In the genomic region with DNA sequence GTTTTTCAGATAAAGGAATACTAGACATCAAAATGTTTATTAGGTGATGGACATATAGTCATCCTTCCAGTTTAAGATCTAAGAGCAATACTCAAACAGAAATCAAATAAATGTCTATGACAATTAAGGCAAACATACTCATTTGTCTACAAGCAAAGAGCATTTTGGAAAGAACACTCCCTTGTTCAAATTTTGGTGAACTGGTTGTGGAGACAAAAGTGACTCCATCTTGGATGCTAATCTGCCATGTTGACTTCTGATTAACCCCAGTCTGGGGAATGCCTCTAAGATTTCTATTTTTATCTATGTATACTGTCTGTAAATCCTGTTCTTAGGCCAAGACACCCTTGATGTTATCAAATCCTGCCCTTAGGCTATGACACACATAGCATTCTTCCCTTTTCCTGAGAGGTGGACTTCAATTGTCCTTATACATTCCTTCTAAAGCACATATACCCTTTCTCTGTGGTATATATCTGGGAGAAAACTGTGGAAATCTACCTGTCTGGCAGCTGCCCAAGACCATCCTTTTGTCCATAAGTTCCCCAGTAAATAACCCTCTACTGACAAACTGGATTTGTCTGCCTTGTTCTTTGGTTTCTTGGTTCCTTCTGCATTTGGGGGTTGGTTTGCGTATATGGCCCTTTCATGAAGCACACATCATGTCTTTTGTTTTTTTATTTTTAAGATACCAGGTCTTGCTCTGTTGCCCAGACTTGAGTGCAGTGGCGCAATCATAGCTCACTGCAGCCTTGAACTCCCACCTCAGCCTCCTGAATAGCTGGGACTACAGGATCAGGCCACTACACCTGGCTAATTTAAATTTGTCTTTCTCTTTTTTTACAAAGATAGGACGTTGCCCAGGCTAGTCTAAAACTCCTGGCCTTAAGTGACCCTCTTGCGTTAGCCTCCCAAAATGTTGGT, we compare ENCODE assay signal across 14 cellular contexts. TPM values are rescaled to one million over a fixed set of nuclear protein-coding genes. Genes with fewer than 3 reads are reported as not detected.
DNase-seq lines count a peak whose midpoint lies in the region; ATAC-seq, FAIRE-seq and TF ChIP-seq lines count a peak whose summit lies in the region.
"Had no signal": no experiment of that assay in that cellular context is flagged by ENCODE, and none has a peak within 500 bp of the region (broad histone marks: within the 10 kb centered on the region; RNA-seq: fewer than 3 reads in every experiment).

No MANE protein-coding gene starts in this region.

- no peak for TF ChIP-seq CTCF in HepG2 (CRISPR knock-in tag; IDR thresholded peaks at IDR 0.05)
- no peak for TF ChIP-seq CTCF in right lobe of liver (IDR thresholded peaks at IDR 0.05)
- no peak for TF ChIP-seq CTCF in epithelial cell of esophagus (IDR thresholded peaks at IDR 0.05; ENCODE audit: insufficient read depth, low read depth, low read length, missing control alignments)

- H3K4me1 ChIP-seq in HepG2 (ENCODE audit: insufficient read depth, low read length) (peaks cover 62% of the 10 kb centered on the region), right lobe of liver (no peaks in the 10 kb centered on the region)

- in situ Hi-C loops in HepG2 (cut with HindIII; ENCODE audit: extremely low pct_ligation_motif_present, low pct_unique_long_range_greater_than_20kb) = loop anchor here (5.0 kb wide), 1 partner anchor 291 kb away; no protein-coding TSS in a partner anchor

- TF ChIP-seq RAD21 in HepG2 (CRISPR knock-in tag; IDR thresholded peaks at IDR 0.05) = no peak

- H3K27ac ChIP-seq in HepG2 (ENCODE audit: extremely low read length, insufficient read depth, low read length) (no peak overlapping the region), right lobe of liver (no peak overlapping the region)
- H3K27ac ChIP-seq: C4-2B had no signal

- WGBS in HepG2 (ENCODE audit: low lambda C conversion rate) = 67% methylated on average over 4 of the region's 4 CpGs
- 69% methylated on average over 4 of the region's 4 CpGs for WGBS in right lobe of liver (ENCODE audit: insufficient coverage, low coverage, low lambda C conversion rate, missing lambda C conversion rate)

- TF ChIP-seq POLR2A in HepG2 (IDR thresholded peaks at IDR 0.05; ENCODE audit: insufficient read depth in 1 of 2, low read depth in 2 of 2, low read length in 2 of 2) (no peak), right lobe of liver (IDR thresholded peaks at IDR 0.05) (no peak)

- intact Hi-C loops in HepG2 (cut with micrococcal nuclease; ENCODE audit: unreplicated experiment) = no loop called here
- intact Hi-C loops in right lobe of liver (cut with DNase I) = loop anchor here (10.0 kb wide), 1 partner anchor 293 kb away; no protein-coding TSS in a partner anchor

- H2AFZ ChIP-seq in HepG2 (ENCODE audit: low read length) = no peak overlapping the region

- peaks cover 0 to 3% of the 10 kb centered on the region in 2 experiments; a peak in 1 of 5 replicates for H3K27me3 ChIP-seq in HepG2 (ENCODE audit: control insufficient read depth in 1 of 2, insufficient read depth in 2 of 2, low read length in 2 of 2)
- H3K27me3 ChIP-seq in right lobe of liver = no peaks in the 10 kb centered on the region

- H3K36me3 ChIP-seq in HepG2 (replicated peaks in 1 of 2; ENCODE audit: control insufficient read depth in 1 of 2, insufficient read depth in 2 of 2, low read length in 2 of 2) = no peaks in the 10 kb centered on the region
- H3K36me3 ChIP-seq in right lobe of liver = no peaks in the 10 kb centered on the region

- DNase-seq in HepG2 (ENCODE audit: low spot score) (no peak), right lobe of liver (no peak), M059J (ENCODE audit: low read depth) (peak; percentile 49), epithelial cell of esophagus (ENCODE audit: low read depth) (peak; percentile 10), C1 segment of cervical spinal cord (lab: John Stamatoyannopoulos, UW) (no peak)
- no peak for DNase-seq in activated CD4-positive, alpha-beta T cell treated with anti-CD3 and anti-CD28 coated beads, Interleukin-2, amount 50 U/mL, for 1 hour
- DNase-seq: CD4-positive, alpha-beta memory T cell; COR-L47; DND-41 had no signal

- CTCF ChIA-PET in HepG2 (lab: Yijun Ruan, JAX; ENCODE audit: low intra/inter-chr PET ratio, low total read pairs) = no interaction called here

- POLR2A ChIA-PET in HepG2 (lab: Yijun Ruan, JAX) = no interaction called here

- H3K9me3 ChIP-seq in HepG2 (ENCODE audit: low read length) (no peaks in the 10 kb centered on the region), right lobe of liver (no peaks in the 10 kb centered on the region)

- H3K9ac ChIP-seq in HepG2 (ENCODE audit: insufficient read depth, low read depth, low read length) = no peak overlapping the region

- no peak for FAIRE-seq in HepG2 (lab: Jason Lieb, UNC)
- FAIRE-seq: H54 had no signal

- ATAC-seq in HepG2 = no peak
- ATAC-seq in right lobe of liver = no peak
- ATAC-seq in HG03521 (IDR thresholded peaks at IDR 0.05; ENCODE audit: unreplicated experiment) = no peak
- ATAC-seq in HG03378 (IDR thresholded peaks at IDR 0.05; ENCODE audit: unreplicated experiment) = no peak
- ATAC-seq: HCT116 had no signal

- no peak overlapping the region for H3K4me2 ChIP-seq in HepG2 (ENCODE audit: low read depth, low read length)

- H3K79me2 ChIP-seq in HepG2 (ENCODE audit: insufficient read depth, low read length) = no peaks in the 10 kb centered on the region

- no TSS peak for BruUV-seq in HepG2 (replicated peaks; lab: Mats Ljungman, UMichigan)

- TF ChIP-seq EP300 in HepG2 (IDR thresholded peaks at IDR 0.05; ENCODE audit: low read depth in 2 of 2, low read length in 2 of 2) = no peak; a peak in 1 of 4 replicates
- no peak for TF ChIP-seq EP300 in HepG2 (CRISPR knock-in tag; IDR thresholded peaks at IDR 0.05; ENCODE audit: borderline replicate concordance)

- H3K4me3 ChIP-seq in HepG2 (replicated peaks in 1 of 3; ENCODE audit: insufficient read depth in 1 of 3, low read depth in 2 of 3, low read length in 3 of 3) (no peak overlapping the region), right lobe of liver (no peak overlapping the region), epithelial cell of esophagus (ENCODE audit: low read length) (no peak overlapping the region)

- no peaks in the 10 kb centered on the region for H4K20me1 ChIP-seq in HepG2 (ENCODE audit: insufficient read depth, low read length)

TF ChIP-seq in HepG2, 621 proteins besides CTCF, POLR2A, EP300 and RAD21 (continues in another document):
- TF ChIP-seq, protein P1, sequence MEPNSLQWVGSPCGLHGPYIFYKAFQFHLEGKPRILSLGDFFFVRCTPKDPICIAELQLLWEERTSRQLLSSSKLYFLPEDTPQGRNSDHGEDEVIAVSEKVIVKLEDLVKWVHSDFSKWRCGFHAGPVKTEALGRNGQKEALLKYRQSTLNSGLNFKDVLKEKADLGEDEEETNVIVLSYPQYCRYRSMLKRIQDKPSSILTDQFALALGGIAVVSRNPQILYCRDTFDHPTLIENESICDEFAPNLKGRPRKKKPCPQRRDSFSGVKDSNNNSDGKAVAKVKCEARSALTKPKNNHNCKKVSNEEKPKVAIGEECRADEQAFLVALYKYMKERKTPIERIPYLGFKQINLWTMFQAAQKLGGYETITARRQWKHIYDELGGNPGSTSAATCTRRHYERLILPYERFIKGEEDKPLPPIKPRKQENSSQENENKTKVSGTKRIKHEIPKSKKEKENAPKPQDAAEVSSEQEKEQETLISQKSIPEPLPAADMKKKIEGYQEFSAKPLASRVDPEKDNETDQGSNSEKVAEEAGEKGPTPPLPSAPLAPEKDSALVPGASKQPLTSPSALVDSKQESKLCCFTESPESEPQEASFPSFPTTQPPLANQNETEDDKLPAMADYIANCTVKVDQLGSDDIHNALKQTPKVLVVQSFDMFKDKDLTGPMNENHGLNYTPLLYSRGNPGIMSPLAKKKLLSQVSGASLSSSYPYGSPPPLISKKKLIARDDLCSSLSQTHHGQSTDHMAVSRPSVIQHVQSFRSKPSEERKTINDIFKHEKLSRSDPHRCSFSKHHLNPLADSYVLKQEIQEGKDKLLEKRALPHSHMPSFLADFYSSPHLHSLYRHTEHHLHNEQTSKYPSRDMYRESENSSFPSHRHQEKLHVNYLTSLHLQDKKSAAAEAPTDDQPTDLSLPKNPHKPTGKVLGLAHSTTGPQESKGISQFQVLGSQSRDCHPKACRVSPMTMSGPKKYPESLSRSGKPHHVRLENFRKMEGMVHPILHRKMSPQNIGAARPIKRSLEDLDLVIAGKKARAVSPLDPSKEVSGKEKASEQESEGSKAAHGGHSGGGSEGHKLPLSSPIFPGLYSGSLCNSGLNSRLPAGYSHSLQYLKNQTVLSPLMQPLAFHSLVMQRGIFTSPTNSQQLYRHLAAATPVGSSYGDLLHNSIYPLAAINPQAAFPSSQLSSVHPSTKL (CRISPR knock-in tag; IDR thresholded peaks at IDR 0.05) = peak; percentile 8; the same call in 1 of the 2 replicates
- TF ChIP-seq SOX13 (IDR thresholded peaks at IDR 0.05) (no peak), SOX13 (CRISPR knock-in tag; conservative IDR thresholded peaks at IDR 0.05 in 1 of 2, IDR thresholded peaks at IDR 0.05 in 1 of 2) (0 out of 4 replicates have a peak, but pooled peaks of 1 of the 2 experiments have one; percentile 6), ZNF121 (CRISPR knock-in tag; IDR thresholded peaks at IDR 0.05) (peak; percentile 58; the same call in 1 of the 2 replicates)

RNA-seq across cellular contexts. Expression of a gene that starts 12.5 kb away (rescaled TPM):
- total RNA-seq in HepG2 (2016; rRNA removed; fragmentation: Illumina TruSeq; extraction: Trizol) (4.5 and 5.3 TPM in 2 replicates), right lobe of liver (10 to 100 TPM in 2 of 6 experiments, 1 to 10 TPM in 4; 4.4 to 13.4 (median 8.9) TPM)
- total RNA-seq in HepG2 (2016; cell fraction: cytosol; rRNA removed; fragmentation: Illumina TruSeq; extraction: Trizol; ENCODE audit: low read depth) = 19.1 and 24.9 TPM in 2 replicates
- total RNA-seq in HepG2 (2016; cell fraction: insoluble cytoplasmic fraction; rRNA removed; fragmentation: Illumina TruSeq; extraction: Trizol) = 4.0 and 4.2 TPM in 2 replicates
- total RNA-seq in HepG2 (2016; cell fraction: membrane; rRNA removed; fragmentation: Illumina TruSeq; extraction: Trizol) = 9.1 TPM in 2 replicates
- total RNA-seq in HepG2 (2016; cell fraction: nucleus; rRNA removed; fragmentation: Illumina TruSeq; extraction: Trizol) = 7.9 and 8.6 TPM in 2 replicates
- 4.7 and 4.8 TPM in 2 replicates for polyA plus RNA-seq in HepG2 (2011; rRNA removed)
- 3.0 and 4.7 TPM in 2 replicates for polyA plus RNA-seq in HepG2 (2011; cell fraction: cytosol; rRNA removed)
- polyA plus RNA-seq in HepG2 (2011; cell fraction: nucleus; rRNA removed) = 4.5 and 5.0 TPM in 2 replicates
- polyA plus RNA-seq in HepG2 (2012) = 6.4 and 7.3 TPM in 2 replicates
- 0.14 and 0.26 TPM in 2 replicates for polyA plus RNA-seq in HepG2 (2016; cell fraction: cytosol; fragmentation: Illumina TruSeq; extraction: Trizol; ENCODE audit: low read depth)
- polyA plus RNA-seq in HepG2 (2016; cell fraction: insoluble cytoplasmic fraction; fragmentation: Illumina TruSeq; extraction: Trizol; ENCODE audit: low read depth) = 2.9 and 3.9 TPM in 2 replicates
- polyA plus RNA-seq in HepG2 (2016; cell fraction: membrane; fragmentation: Illumina TruSeq; extraction: Trizol; ENCODE audit: low read depth) = 0.42 and 0.61 TPM in 2 replicates
- 3.7 and 4.4 TPM in 2 replicates for polyA plus RNA-seq in HepG2 (2016; cell fraction: nucleus; fragmentation: Illumina TruSeq; extraction: Trizol; ENCODE audit: insufficient read depth, low read depth)
- 10.7 and 19.7 TPM in 2 replicates for polyA minus RNA-seq in HepG2 (2011; rRNA and poly(A)+ RNA removed; ENCODE audit: low replicate concordance)
- 8.7 and 9.8 TPM in 2 replicates for polyA minus RNA-seq in HepG2 (2011; cell fraction: cytosol; rRNA and poly(A)+ RNA removed)
- 24.7 and 30.6 TPM in 2 replicates for polyA minus RNA-seq in HepG2 (2011; cell fraction: nucleus; rRNA and poly(A)+ RNA removed)
- total RNA-seq in M059J (2014; rRNA removed; shearing (Covaris generic)) = 3.1 and 5.3 TPM in 2 replicates

Comparison
In these comparisons a context has a peak if more than half of its experiments do, and no peak if none do; other contexts are left out.
1. DNase-seq: peak in M059J (single experiment) and epithelial cell of esophagus (single experiment); none in HepG2 (single experiment), right lobe of liver (0 of 3), C1 segment of cervical spinal cord (0 of 14) and activated CD4-positive, alpha-beta T cell treated with anti-CD3 and anti-CD28 coated beads, Interleukin-2, amount 50 U/mL, for 1 hour (single experiment).